Comparison of ENCODE assay signal across 1 cellular context in the genomic region with DNA sequence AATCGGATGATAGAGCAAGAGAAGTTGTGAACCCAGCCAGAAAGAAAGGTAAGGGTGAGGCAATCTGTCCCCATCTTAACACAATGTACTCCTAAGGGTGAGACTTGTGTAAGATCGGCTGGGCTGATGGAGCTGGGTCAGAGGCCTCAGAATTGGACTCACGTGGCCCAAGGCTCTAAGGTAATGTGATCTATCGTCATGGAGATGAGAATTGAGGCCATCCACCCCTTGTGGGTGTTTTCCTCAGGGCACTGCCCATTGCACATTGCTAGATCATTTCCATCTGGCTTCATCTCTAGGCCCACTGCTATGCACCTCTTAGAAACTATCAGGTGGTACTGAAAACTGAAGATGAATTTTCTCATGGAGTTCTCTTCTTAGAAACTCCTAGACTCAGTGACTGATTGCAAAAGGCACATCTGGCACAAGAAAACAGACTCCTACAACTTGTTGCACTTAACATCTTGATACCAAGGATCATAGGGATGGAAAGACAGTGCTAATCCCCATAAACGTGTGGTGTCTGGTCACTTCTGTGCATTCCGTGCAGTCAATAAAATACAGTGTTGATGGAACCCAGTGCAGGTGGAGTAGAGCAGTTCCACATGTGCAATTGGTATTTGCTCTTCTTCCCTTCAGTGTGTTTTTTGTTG.
TF ChIP-seq lines count a peak whose summit lies in the region.

No MANE protein-coding gene starts in this region.

TF ChIP-seq in SK-N-SH, 30 proteins besides CTCF, POLR2A, EP300 and RAD21:
- no peak for TF ChIP-seq GABPA (IDR thresholded peaks at IDR 0.05; ENCODE audit: low read depth)
- no peak for TF ChIP-seq FOXJ3 (CRISPR knock-in tag; IDR thresholded peaks at IDR 0.05)
- TF ChIP-seq TEAD4 (IDR thresholded peaks at IDR 0.05; ENCODE audit: borderline replicate concordance, insufficient read depth) = no peak
- TF ChIP-seq REST (IDR thresholded peaks at IDR 0.05; ENCODE audit: low read depth, low read length) = no peak
- TF ChIP-seq, protein P1, sequence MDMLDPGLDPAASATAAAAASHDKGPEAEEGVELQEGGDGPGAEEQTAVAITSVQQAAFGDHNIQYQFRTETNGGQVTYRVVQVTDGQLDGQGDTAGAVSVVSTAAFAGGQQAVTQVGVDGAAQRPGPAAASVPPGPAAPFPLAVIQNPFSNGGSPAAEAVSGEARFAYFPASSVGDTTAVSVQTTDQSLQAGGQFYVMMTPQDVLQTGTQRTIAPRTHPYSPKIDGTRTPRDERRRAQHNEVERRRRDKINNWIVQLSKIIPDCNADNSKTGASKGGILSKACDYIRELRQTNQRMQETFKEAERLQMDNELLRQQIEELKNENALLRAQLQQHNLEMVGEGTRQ (IDR thresholded peaks at IDR 0.05; ENCODE audit: borderline replicate concordance, low read depth, low read length) = no peak
- TF ChIP-seq, protein P2, sequence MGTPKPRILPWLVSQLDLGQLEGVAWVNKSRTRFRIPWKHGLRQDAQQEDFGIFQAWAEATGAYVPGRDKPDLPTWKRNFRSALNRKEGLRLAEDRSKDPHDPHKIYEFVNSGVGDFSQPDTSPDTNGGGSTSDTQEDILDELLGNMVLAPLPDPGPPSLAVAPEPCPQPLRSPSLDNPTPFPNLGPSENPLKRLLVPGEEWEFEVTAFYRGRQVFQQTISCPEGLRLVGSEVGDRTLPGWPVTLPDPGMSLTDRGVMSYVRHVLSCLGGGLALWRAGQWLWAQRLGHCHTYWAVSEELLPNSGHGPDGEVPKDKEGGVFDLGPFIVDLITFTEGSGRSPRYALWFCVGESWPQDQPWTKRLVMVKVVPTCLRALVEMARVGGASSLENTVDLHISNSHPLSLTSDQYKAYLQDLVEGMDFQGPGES (IDR thresholded peaks at IDR 0.05; ENCODE audit: low read depth, low read length) = no peak
- no peak for TF ChIP-seq TCF12 (IDR thresholded peaks at IDR 0.05)
- TF ChIP-seq POLR2AphosphoS5 (IDR thresholded peaks at IDR 0.05; ENCODE audit: low read depth, low read length) = no peak
TF ChIP-seq in SK-N-SH: peak in this region for 0.
